ENCODE assay signal across 24 cellular contexts in the genomic region with DNA sequence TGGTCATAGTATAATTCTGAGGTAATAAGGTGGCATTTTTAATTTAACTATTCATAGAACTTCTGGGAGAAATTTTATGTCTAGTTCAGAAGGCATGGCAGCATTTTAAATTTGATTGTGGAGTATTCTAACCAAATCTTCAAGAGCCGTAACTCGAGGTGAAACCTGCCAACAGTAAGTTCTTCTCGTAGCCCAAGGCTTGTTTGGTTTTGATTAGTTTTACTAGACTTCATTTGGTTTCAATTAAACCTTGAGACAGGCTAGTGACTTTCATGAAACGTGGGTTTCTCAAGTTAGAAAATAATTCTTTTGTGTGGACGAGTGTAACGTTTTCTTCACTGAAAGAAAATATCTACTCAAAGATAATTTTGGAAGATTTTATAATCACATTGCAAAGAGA.
A peak's percentile ranks its signal among the peaks of the same experiment; 100 is the strongest.
DNase-seq lines count a peak whose midpoint lies in the region; ATAC-seq, FAIRE-seq and TF ChIP-seq lines count a peak whose summit lies in the region.
"Had no signal": no experiment of that assay in that cellular context is flagged by ENCODE, and none has a peak within 500 bp of the region (broad histone marks: within the 10 kb centered on the region; RNA-seq: fewer than 3 reads in every experiment).

No MANE protein-coding gene starts in this region.

- peaks cover 25% of the 10 kb centered on the region for H3K4me1 Mint-ChIP-seq in nephron
- peaks cover 0 to 3% of the 10 kb centered on the region in 2 experiments; a peak in 2 of 4 replicates for H3K4me1 Mint-ChIP-seq in H9
- H3K4me1 Mint-ChIP-seq: natural killer cell had no signal

- H3K36me3 Mint-ChIP-seq in nephron (ENCODE audit: low read depth) = peaks cover 8% of the 10 kb centered on the region
- peaks cover 0 to 4% (median 2%) of the 10 kb centered on the region in 3 experiments; a peak in 4 of 7 replicates for H3K36me3 Mint-ChIP-seq in H9 (ENCODE audit: insufficient read depth in 1 of 3, low read depth in 3 of 3)
- H3K36me3 Mint-ChIP-seq: CD8-positive, alpha-beta T cell; natural killer cell had no signal

- H3K4ac ChIP-seq in IMR-90 (ENCODE audit: low read depth, low read length) (no peak overlapping the region), H9 (ENCODE audit: low read depth, low read length) (no peak overlapping the region)

- TF ChIP-seq CTCF in IMR-90 (conservative IDR thresholded peaks at IDR 0.05; ENCODE audit: low read depth, low read length) (no peak), nephron (IDR thresholded peaks at IDR 0.05; ENCODE audit: unreplicated experiment in 3 of 3) (no peak), sigmoid colon (IDR thresholded peaks at IDR 0.05) (no peak), H9 (conservative IDR thresholded peaks at IDR 0.05) (no peak)

- H3K36me3 ChIP-seq in ACC112 (ENCODE audit: insufficient read depth, low read length) = 0 out of 2 replicates have a peak, but pooled peaks cover 4% of the 10 kb centered on the region
- H3K36me3 ChIP-seq in IMR-90 (ENCODE audit: control insufficient read depth, insufficient read depth, low read length) = no peaks in the 10 kb centered on the region
- H3K36me3 ChIP-seq in sigmoid colon = no peaks in the 10 kb centered on the region
- H3K36me3 ChIP-seq: gastrocnemius medialis had no signal

- H3K23ac ChIP-seq in IMR-90 (ENCODE audit: low read depth, low read length) (no peak overlapping the region), H9 (ENCODE audit: insufficient read length, low read depth, low read length) (no peak overlapping the region)

- H3K27ac ChIP-seq in ACC112 (ENCODE audit: low read depth, low read length) = peak overlapping the region; percentile 81
- H3K27ac ChIP-seq in IMR-90 (ENCODE audit: insufficient read depth, low read length) = no peak overlapping the region
- peak overlapping the region in 2 of 4 donors; percentile 4 to 55 for H3K27ac ChIP-seq in sigmoid colon
- no peak overlapping the region for H3K27ac ChIP-seq in H9 (ENCODE audit: insufficient read length, low read depth, low read length)

- no peak overlapping the region for H2BK15ac ChIP-seq in IMR-90 (ENCODE audit: low read depth, low read length)
- no peak overlapping the region for H2BK15ac ChIP-seq in H9 (ENCODE audit: low read depth, low read length)

- H3K79me2 ChIP-seq in ACC112 (ENCODE audit: control insufficient read depth, insufficient read depth, low read length, unreplicated experiment) = no peaks in the 10 kb centered on the region
- H3K79me2 ChIP-seq in H9 (ENCODE audit: insufficient read depth, low read length) = no peaks in the 10 kb centered on the region

- no TSS peak for BruUV-seq in IMR-90 (replicated peaks; lab: Mats Ljungman, UMichigan)

- H3K9me3 Mint-ChIP-seq in nephron = peaks cover 24% of the 10 kb centered on the region
- peaks cover 7 to 9% of the 10 kb centered on the region in 2 experiments for H3K9me3 Mint-ChIP-seq in H9

- H3K27me3 Mint-ChIP-seq in nephron (ENCODE audit: low read depth) (no peaks in the 10 kb centered on the region), H9 (ENCODE audit: low read depth) (no peaks in the 10 kb centered on the region)

- POLR2A ChIA-PET in IMR-90 (lab: Charles Lee; ENCODE audit: unreplicated experiment) = no interaction called here

- no peaks in the 10 kb centered on the region for H3K9me1 ChIP-seq in IMR-90 (ENCODE audit: insufficient read depth, low read length)

- FAIRE-seq in urothelium cell line (lab: Jason Lieb, UNC) = no peak

- H2AK5ac ChIP-seq in IMR-90 (ENCODE audit: low read depth, low read length) = no peak overlapping the region; the same call in 1 of the 2 replicates
- H2AK5ac ChIP-seq in H9 (ENCODE audit: insufficient read length, low read length) = no peak overlapping the region

- H2AFZ ChIP-seq in ACC112 (ENCODE audit: low read length, unreplicated experiment) = peak overlapping the region; percentile 51
- H2AFZ ChIP-seq in IMR-90 (replicated peaks; ENCODE audit: low read length, poor library complexity) = no peak overlapping the region
- H2AFZ ChIP-seq in H9 (ENCODE audit: low read length) = no peak overlapping the region

- DNase-seq in IMR-90 (no peak), dedifferentiated amniotic fluid mesenchymal stem cell (ENCODE audit: extremely low spot score) (peak; percentile 42), putamen (ENCODE audit: low spot score) (no peak), urothelium cell line (ENCODE audit: low spot score) (no peak), sigmoid colon (no peak), H9 (no peak)
- DNase-seq: activated CD4-positive, alpha-beta T cell treated with anti-CD3 and anti-CD28 coated beads, Interleukin-2, amount 50 U/mL, for 48 hours; activated naive CD4-positive, alpha-beta T cell treated with Interleukin-2 at 50 U/mL for 16 hours; anterior cingulate cortex; CD8-positive, alpha-beta T cell; cerebellar nuclear complex; DMS79 treated with DMSO at 0.1 percent for 48 hours; gastrocnemius medialis; KBM-7; kidney glomerular epithelial cell; natural killer cell; NCI-H1092; NCI-H2029 treated with DMSO at 0.1 percent for 48 hours; NCI-H524; posterior cingulate gyrus; stimulated activated CD4-positive, alpha-beta T cell treated with anti-CD3 and anti-CD28 coated beads, Interleukin-4, amount 100 ng/mL, for 4 hours; substantia nigra had no signal

- H3K23me2 ChIP-seq in H9 (ENCODE audit: insufficient read length, low read depth, low read length, poor library complexity, severe bottlenecking) = no peaks in the 10 kb centered on the region

- no peak for ATAC-seq in IMR-90 (ENCODE audit: low read depth)
- ATAC-seq: CD8-positive, alpha-beta T cell; gastrocnemius medialis; natural killer cell had no signal

- H3K4me1 ChIP-seq in ACC112 (ENCODE audit: control insufficient read depth, insufficient read depth, low read length, unreplicated experiment) (peaks cover 17% of the 10 kb centered on the region), IMR-90 (ENCODE audit: control insufficient read depth, insufficient read depth, low read length) (0 out of 2 replicates have a peak, but pooled peaks cover 2% of the 10 kb centered on the region), sigmoid colon (peaks cover 0 to 10% (median 8%) of the 10 kb centered on the region in 4 donors), H9 (ENCODE audit: insufficient read depth, low read length) (no peaks in the 10 kb centered on the region)
- H3K4me1 ChIP-seq: gastrocnemius medialis had no signal

- H3K79me1 ChIP-seq in IMR-90 (ENCODE audit: low read depth in 1 of 2, low read length in 2 of 2) (no peaks in the 10 kb centered on the region), H9 (ENCODE audit: insufficient read depth, low read depth, low read length, poor library complexity, severe bottlenecking) (no peaks in the 10 kb centered on the region)

- H2BK120ac ChIP-seq in IMR-90 (ENCODE audit: low read depth, low read length) (peak overlapping the region; percentile 1; the same call in 1 of the 2 replicates), H9 (ENCODE audit: low read depth, low read length, poor library complexity, severe bottlenecking) (no peak overlapping the region)

- TF ChIP-seq EP300 in sigmoid colon (IDR thresholded peaks at IDR 0.05) = no peak

- intact Hi-C loops in IMR-90 (cut with micrococcal nuclease) (no loop called here), sigmoid colon (cut with DNase I) (no loop called here)

- no peak overlapping the region for H2BK20ac ChIP-seq in IMR-90 (ENCODE audit: low read depth, low read length)
- H2BK20ac ChIP-seq in H9 (ENCODE audit: low read depth, low read length, poor library complexity, severe bottlenecking) = no peak overlapping the region

- WGBS in IMR-90 (ENCODE audit: extremely low coverage in 2 of 2, insufficient read length in 1 of 2), 2 experiments = no CpG with 5 or more reads among the region's 6 CpGs
- 68 to 82% methylated on average over 6 of the region's 6 CpGs for WGBS in sigmoid colon, 2 donors
- WGBS in H9 (ENCODE audit: extremely low coverage, insufficient read length, low lambda C conversion rate) = no CpG with 5 or more reads among the region's 6 CpGs

- TF ChIP-seq RAD21 in IMR-90 (IDR thresholded peaks at IDR 0.05; ENCODE audit: low read length) = no peak

- no peak overlapping the region for H2AK9ac ChIP-seq in IMR-90 (replicated peaks; ENCODE audit: low read depth, low read length, poor library complexity)

- H3K4me3 Mint-ChIP-seq in nephron = peak overlapping the region; percentile 16 to 39 (median 28)
- no peak overlapping the region for H3K4me3 Mint-ChIP-seq in H9
- H3K4me3 Mint-ChIP-seq: CD8-positive, alpha-beta T cell; natural killer cell had no signal

- no peak for TF ChIP-seq POLR2A in IMR-90 (IDR thresholded peaks at IDR 0.05; ENCODE audit: low read depth, low read length)
- no peak for TF ChIP-seq POLR2A in sigmoid colon (IDR thresholded peaks at IDR 0.05)

- peak overlapping the region; percentile 55; the same call in 1 of the 2 replicates for H3K18ac ChIP-seq in IMR-90 (ENCODE audit: low read depth, low read length)
- no peak overlapping the region for H3K18ac ChIP-seq in H9 (ENCODE audit: insufficient read length, low read depth, low read length)

- no peaks in the 10 kb centered on the region for H3K27me3 ChIP-seq in ACC112 (ENCODE audit: insufficient read depth, low read length)
- H3K27me3 ChIP-seq in IMR-90 (ENCODE audit: control insufficient read depth, insufficient read depth, low read length) = no peaks in the 10 kb centered on the region
- H3K27me3 ChIP-seq in sigmoid colon = no peaks in the 10 kb centered on the region
- H3K27me3 ChIP-seq in H9 (ENCODE audit: insufficient read depth, low read length) = no peaks in the 10 kb centered on the region
- H3K27me3 ChIP-seq: gastrocnemius medialis had no signal

- H3K14ac ChIP-seq in IMR-90 (replicated peaks; ENCODE audit: low read depth, low read length) (no peak overlapping the region), H9 (ENCODE audit: insufficient read depth, low read length) (no peak overlapping the region)

- no peak overlapping the region for H3K9ac ChIP-seq in IMR-90 (ENCODE audit: low read depth, low read length)
- H3K9ac ChIP-seq in H9 (ENCODE audit: extremely low read depth, insufficient read length, low read length) = no peak overlapping the region

- in situ Hi-C loops in IMR-90 (cut with MboI; ENCODE audit: low sequenced_read_pairs) = no loop called here

- peak overlapping the region; percentile 64 for H3K4me3 ChIP-seq in ACC112 (ENCODE audit: low read depth, low read length)
- H3K4me3 ChIP-seq in IMR-90 (ENCODE audit: insufficient read depth, low read depth, low read length) = no peak overlapping the region
- no peak overlapping the region for H3K4me3 ChIP-seq in sigmoid colon
- H3K4me3 ChIP-seq: gastrocnemius medialis had no signal

- H4K20me1 ChIP-seq in IMR-90 (ENCODE audit: insufficient read depth, low read length) = no peaks in the 10 kb centered on the region
- no peaks in the 10 kb centered on the region for H4K20me1 ChIP-seq in H9 (ENCODE audit: control insufficient read depth, insufficient read depth, insufficient read length)

- H3K56ac ChIP-seq in IMR-90 (ENCODE audit: extremely low read depth, insufficient read depth, low read length) (no peak overlapping the region), H9 (ENCODE audit: insufficient read length, low read depth, low read length) (no peak overlapping the region)

- H3K27ac Mint-ChIP-seq in nephron (peak overlapping the region; percentile 88 to 96 (median 95)), H9 (no peak overlapping the region)
- H3K27ac Mint-ChIP-seq: CD8-positive, alpha-beta T cell; natural killer cell had no signal

- H4K5ac ChIP-seq in IMR-90 (ENCODE audit: low read depth, low read length) (peak overlapping the region; percentile 26; the same call in 1 of the 2 replicates), H9 (ENCODE audit: insufficient read length, low read depth, low read length) (no peak overlapping the region)

- dilution Hi-C loops in IMR-90 (cut with HindIII; ENCODE audit: low sequenced_read_pairs, unreplicated experiment) = no loop called here

- H3T11ph ChIP-seq in H9 (ENCODE audit: low read length) = no peak overlapping the region

- peak overlapping the region; percentile 76 for H2BK5ac ChIP-seq in IMR-90 (ENCODE audit: low read depth, low read length, poor library complexity, severe bottlenecking)
- no peak overlapping the region for H2BK5ac ChIP-seq in H9 (ENCODE audit: insufficient read length, low read length)

- H3K4me2 ChIP-seq in IMR-90 (ENCODE audit: low read depth, low read length) (no peak overlapping the region), H9 (ENCODE audit: insufficient read depth, insufficient read length, low read length) (no peak overlapping the region)

- H4K91ac ChIP-seq in IMR-90 (ENCODE audit: insufficient read depth, low read depth, low read length) (no peak overlapping the region), H9 (ENCODE audit: insufficient read length, low read depth, low read length) (no peak overlapping the region)

- 0 out of 4 replicates have a peak overlapping the region, but pooled peaks of 1 of the 2 experiments have one; percentile 4 for H4K8ac ChIP-seq in IMR-90 (ENCODE audit: low read depth in 2 of 2, low read length in 2 of 2)
- H4K8ac ChIP-seq in H9 (replicated peaks; ENCODE audit: insufficient read length, low read depth, low read length) = no peak overlapping the region

- CTCF ChIA-PET in IMR-90 (lab: Yijun Ruan, JAX) = interaction anchor here (1.1 kb wide), 2 partner anchors 13 to 21 kb away, joined by 3 read pairs; no protein-coding TSS in a partner anchor

- no peaks in the 10 kb centered on the region for H3K9me3 ChIP-seq in IMR-90 (ENCODE audit: control insufficient read depth, insufficient read depth, low read length)
- peaks cover 0 to 4% (median 0%) of the 10 kb centered on the region in 4 donors for H3K9me3 ChIP-seq in sigmoid colon
- no peaks in the 10 kb centered on the region for H3K9me3 ChIP-seq in H9 (ENCODE audit: control insufficient read depth, low read depth, low read length)
- H3K9me3 ChIP-seq: gastrocnemius medialis had no signal

- H2BK12ac ChIP-seq in H9 (ENCODE audit: insufficient read length, low read depth, low read length) = no peak overlapping the region

Comparison
In these comparisons a context has a peak if more than half of its experiments do, and no peak if none do; other contexts are left out.
1. H3K27ac Mint-ChIP-seq: peak in nephron (3 of 3); none in H9 (0 of 3).
2. H3K4me3 Mint-ChIP-seq: peak in nephron (3 of 3); none in H9 (0 of 2).